34 cellular contexts compared by ENCODE assay signal in the genomic region with DNA sequence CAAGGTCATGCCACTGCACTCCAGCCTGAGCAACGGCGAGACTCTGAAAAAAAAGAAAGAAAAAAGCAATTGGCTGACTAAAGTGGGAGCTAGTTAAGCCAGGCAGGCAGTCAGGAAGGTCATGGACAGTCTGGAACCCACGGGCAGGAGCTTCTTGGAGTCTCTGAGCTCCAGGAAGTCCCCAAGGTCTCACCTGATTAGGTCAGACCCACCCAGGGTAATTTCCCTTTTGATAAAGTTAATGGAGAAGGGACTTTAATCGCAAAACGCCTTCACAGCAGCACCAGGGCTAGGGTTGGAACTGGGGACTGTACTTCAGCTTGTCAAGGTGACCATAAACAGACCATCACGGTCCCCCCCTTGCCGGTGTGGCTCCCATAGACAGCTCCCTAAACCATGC.
"Had no signal": no experiment of that assay in that cellular context is flagged by ENCODE, and none has a peak within 500 bp of the region (broad histone marks: within the 10 kb centered on the region; RNA-seq: fewer than 3 reads in every experiment).

No MANE protein-coding gene starts in this region.

- ATAC-seq: activated T-cell treated with anti-CD3 and anti-CD28 coated beads, Interleukin-2, amount 50 U/mL, for 72 hours; activated T-helper 17 cell treated with anti-CD3 and anti-CD28 coated beads, Interleukin-2, amount 50 U/mL, for 72 hours; PC-3; Right ventricle myocardium inferior had no signal

- H3K36me3 ChIP-seq: brain microvascular endothelial cell, cardiac muscle cell, Peyer's patch, WERI-Rb-1 had no signal

- H3K27me3 ChIP-seq: brain microvascular endothelial cell, cardiac muscle cell, Peyer's patch had no signal

- H3K4me2 ChIP-seq: KMS-11 had no signal

- H3K27ac ChIP-seq: brain microvascular endothelial cell, cardiac muscle cell, KMS-11, Peyer's patch, WERI-Rb-1 had no signal

- H3K9ac ChIP-seq: KMS-11 had no signal

- H3K4me3 ChIP-seq: cardiac muscle cell, Peyer's patch had no signal

- DNase-seq: activated CD4-positive, alpha-beta memory T cell treated with anti-CD3 and anti-CD28 coated beads, Interleukin-2, amount 10 ng/mL, durations not matched to agents 7 days and 5 days; activated CD4-positive, alpha-beta T cell treated with anti-CD3 and anti-CD28 coated beads for 1 hour; activated CD4-positive, alpha-beta T cell treated with anti-CD3 and anti-CD28 coated beads for 48 hours; activated CD4-positive, CD25-positive, alpha-beta regulatory T cell; activated effector memory CD4-positive, alpha-beta T cell treated with anti-CD3 and anti-CD28 coated beads, Interleukin-2, amount 50 U/mL, for 16 hours; activated naive CD4-positive, alpha-beta T cell; activated naive CD4-positive, alpha-beta T cell treated with anti-CD3 and anti-CD28 coated beads, Interleukin-2, amount 50 U/mL, for 16 hours; activated naive CD8-positive, alpha-beta T cell treated with anti-CD3 and anti-CD28 coated beads for 36 hours; activated T-cell treated with anti-CD3 and anti-CD28 coated beads, Interleukin-2, amount 50 U/mL, for 1 hour; activated T-cell treated with anti-CD3 and anti-CD28 coated beads, Interleukin-2, amount 50 U/mL, for 72 hours; amniotic stem cell; aorta; brain microvascular endothelial cell; NCI-H1092 treated with DMSO at 0.1 percent for 48 hours; NCI-H1417 treated with DMSO at 0.1 percent for 48 hours; NCI-H1930; NCI-H2081 treated with DMSO at 0.1 percent for 48 hours; NCI-H510A; NCI-H526; NCI-H748 treated with DMSO at 0.1 percent for 48 hours; NK-92 treated with Interleukin-12 subunit alpha and Interleukin-12 subunit beta, amount 100 ng/mL, for 24 hours; PC-3; Peyer's patch; RPMI8226; SIG-M5; SW 1271; T-helper 1 cell; T-helper 2 cell; T-helper 9 cell; WERI-Rb-1 had no signal
